ENCODE assay signal across 23 cellular contexts in genomic region chr10:75239391-75239790, GRCh38. TPM values are rescaled to one million over a fixed set of nuclear protein-coding genes. Genes with fewer than 3 reads are reported as not detected.
DNase-seq lines count a peak whose midpoint lies in the region; FAIRE-seq and TF ChIP-seq lines count a peak whose summit lies in the region.
"Had no signal": no experiment of that assay in that cellular context is flagged by ENCODE, and none has a peak within 500 bp of the region (broad histone marks: within the 10 kb centered on the region; RNA-seq: fewer than 3 reads in every experiment).

No MANE protein-coding gene starts in this region.

- intact Hi-C loops in posterior vena cava (cut with DNase I), result loop anchor here (1.0 to 5.0 kb wide), 2 partner anchors 38 to 52 kb away; no protein-coding TSS in a partner anchor

- no peaks in the 10 kb centered on the region for H3K9me3 ChIP-seq in H1 (ENCODE audit: insufficient read depth in 2 of 2, low read depth in 1 of 2, low read length in 1 of 2)
- H3K9me3 ChIP-seq: BE2C had no signal

- H3K27ac Mint-ChIP-seq in activated naive CD4-positive, alpha-beta T cell treated with anti-CD3 and anti-CD28 coated beads, Interleukin-2, amount 50 U/mL, for 24 hours, result peak overlapping the region; percentile 4
- no peak overlapping the region for H3K27ac Mint-ChIP-seq in activated naive CD4-positive, alpha-beta T cell treated with anti-CD3 and anti-CD28 coated beads, Interleukin-2, amount 10 ng/mL, durations not matched to agents 7 days and 5 days
- H3K27ac Mint-ChIP-seq: CD8-positive, alpha-beta T cell; HFFc6 had no signal

- no peak overlapping the region for H3K4me2 ChIP-seq in H1 (ENCODE audit: insufficient read depth in 1 of 2, low read depth in 2 of 2, low read length in 2 of 2)

- WGBS in H1 (ENCODE audit: extremely low coverage in 1 of 2, insufficient coverage in 1 of 2, insufficient read length in 1 of 2, insufficient replicate concordance in 2 of 2, low coverage in 1 of 2, low lambda C conversion rate in 2 of 2, missing lambda C conversion rate in 1 of 2), 2 experiments, result 88% methylated on average over 4 of the region's 4 CpGs; no CpG with 5 or more reads in 1 of the 2 experiments

- peaks cover 0 to 8% (median 2%) of the 10 kb centered on the region in 4 experiments; a peak in 4 of 7 replicates for H3K4me1 ChIP-seq in H1 (replicated peaks in 1 of 4; ENCODE audit: control insufficient read depth in 3 of 4, insufficient read depth in 4 of 4, low read length in 3 of 4)
- H3K4me1 ChIP-seq: BE2C had no signal

- FAIRE-seq in H1 (lab: Jason Lieb, UNC), result no peak
- FAIRE-seq: A204.1, D721Med, GM12892, GM19239, HepG2, HTR-8/SVneo had no signal

- no peak overlapping the region for H2BK20ac ChIP-seq in H1 (ENCODE audit: low read length)

- H3K4ac ChIP-seq in H1 (replicated peaks; ENCODE audit: insufficient read length, low read depth, low read length), result no peak overlapping the region

- no peak overlapping the region for H3K18ac ChIP-seq in H1 (ENCODE audit: extremely low read depth, low read length)

- POLR2A ChIA-PET in H1 (lab: Charles Lee; ENCODE audit: partially characterized antibody), result interaction anchor here (1.0 to 27.6 kb wide), 4 partner anchors 14 to 44 kb away, joined by 3 to 801 read pairs (median 4); partner anchors contain the start of gene VDAC2

- H2BK120ac ChIP-seq in H1 (replicated peaks; ENCODE audit: low read depth, low read length), result no peak overlapping the region

- H3K23me2 ChIP-seq in H1 (ENCODE audit: low read depth, low read length), result peaks cover 9% of the 10 kb centered on the region; the same call in 1 of the 2 replicates

- H3K27me3 Mint-ChIP-seq in activated naive CD4-positive, alpha-beta T cell treated with anti-CD3 and anti-CD28 coated beads, Interleukin-2, amount 50 U/mL, for 24 hours, result no peaks in the 10 kb centered on the region
- peaks cover 18% of the 10 kb centered on the region for H3K27me3 Mint-ChIP-seq in activated naive CD4-positive, alpha-beta T cell treated with anti-CD3 and anti-CD28 coated beads, Interleukin-2, amount 10 ng/mL, durations not matched to agents 7 days and 5 days

- no peak overlapping the region for H4K91ac ChIP-seq in H1 (replicated peaks; ENCODE audit: insufficient read length, low read length)

- no peak for TF ChIP-seq POLR2A in H1 (IDR thresholded peaks at IDR 0.05; ENCODE audit: control extremely low read depth in 1 of 2, low read depth in 2 of 2, low read length in 2 of 2)

- no peaks in the 10 kb centered on the region for H3K36me3 Mint-ChIP-seq in activated naive CD4-positive, alpha-beta T cell treated with anti-CD3 and anti-CD28 coated beads, Interleukin-2, amount 50 U/mL, for 24 hours
- H3K36me3 Mint-ChIP-seq in activated naive CD4-positive, alpha-beta T cell treated with anti-CD3 and anti-CD28 coated beads, Interleukin-2, amount 10 ng/mL, durations not matched to agents 7 days and 5 days, result no peaks in the 10 kb centered on the region
- H3K36me3 Mint-ChIP-seq: CD14-positive monocyte; CD8-positive, alpha-beta T cell had no signal

- H4K5ac ChIP-seq in H1 (ENCODE audit: insufficient read length, low read depth, low read length), result no peak overlapping the region

- no peak for DNase-seq in activated naive CD4-positive, alpha-beta T cell treated with anti-CD3 and anti-CD28 coated beads, Interleukin-2, amount 10 ng/mL, durations not matched to agents 7 days and 5 days
- DNase-seq in H1 (ENCODE audit: low read depth in 1 of 2, low spot score in 2 of 2) (no peak), posterior vena cava (ENCODE audit: low spot score) (peak; percentile 58), ureter (ENCODE audit: low spot score) (peak; percentile 35), DMS79 (lab: John Stamatoyannopoulos, UW) (no peak), cerebellar cortex (ENCODE audit: low spot score) (no peak), SK-N-DZ (ENCODE audit: low spot score) (no peak)
- DNase-seq: BE2C; CD8-positive, alpha-beta T cell; COR-L47; DMS153; DND-41; GDM1; HCEC 1CT; HFFc6 had no signal

- H4K8ac ChIP-seq in H1 (ENCODE audit: extremely low read depth, insufficient read depth, low read length), result no peak overlapping the region

- H3K36me3 ChIP-seq in H1 (ENCODE audit: control insufficient read depth in 2 of 4, insufficient read depth in 4 of 4, low read length in 3 of 4), result no peaks in the 10 kb centered on the region
- H3K36me3 ChIP-seq: BE2C had no signal

- H3K27me3 ChIP-seq in H1 (replicated peaks in 1 of 4; ENCODE audit: control insufficient read depth in 3 of 4, extremely low read depth in 1 of 4, insufficient read depth in 3 of 4, low read length in 3 of 4), result no peaks in the 10 kb centered on the region
- H3K27me3 ChIP-seq: BE2C had no signal

- H2BK15ac ChIP-seq in H1 (ENCODE audit: low read length), result no peak overlapping the region

- CTCF ChIA-PET in activated naive CD4-positive, alpha-beta T cell treated with anti-CD3 and anti-CD28 coated beads, Interleukin-2, amount 10 ng/mL, durations not matched to agents 7 days and 5 days (lab: Charles Lee), result interaction anchor here (1.3 kb wide), 1 partner anchor 219 kb away, joined by 3 read pairs; no protein-coding TSS in a partner anchor
- CTCF ChIA-PET in H1 (lab: Charles Lee; ENCODE audit: partially characterized antibody), result interaction anchor here (0.6 to 18.9 kb wide), 7 partner anchors 12 to 355 kb away, joined by 3 to 209 read pairs (median 3); no protein-coding TSS in a partner anchor

- H2AFZ ChIP-seq in H1 (ENCODE audit: low read length), result no peak overlapping the region

- no peak overlapping the region for H3K4me3 ChIP-seq in H1 (ENCODE audit: extremely low read depth in 1 of 4, insufficient read depth in 2 of 4, low read depth in 3 of 4, low read length in 4 of 4)

- H3K56ac ChIP-seq in H1 (replicated peaks; ENCODE audit: insufficient read length, low read depth, low read length), result no peak overlapping the region

- TF ChIP-seq RAD21 in H1 (IDR thresholded peaks at IDR 0.05 in 1 of 2, conservative IDR thresholded peaks at IDR 0.05 in 1 of 2; ENCODE audit: low read depth in 2 of 2, low read length in 2 of 2), result no peak

- no peak overlapping the region for H3K23ac ChIP-seq in H1 (ENCODE audit: insufficient read length)

- no peaks in the 10 kb centered on the region for H3K9me3 Mint-ChIP-seq in activated naive CD4-positive, alpha-beta T cell treated with anti-CD3 and anti-CD28 coated beads, Interleukin-2, amount 50 U/mL, for 24 hours
- no peaks in the 10 kb centered on the region for H3K9me3 Mint-ChIP-seq in activated naive CD4-positive, alpha-beta T cell treated with anti-CD3 and anti-CD28 coated beads, Interleukin-2, amount 10 ng/mL, durations not matched to agents 7 days and 5 days
- H3K9me3 Mint-ChIP-seq: CD14-positive monocyte; CD8-positive, alpha-beta T cell; HFFc6 had no signal

- H2BK12ac ChIP-seq in H1 (ENCODE audit: low read depth, low read length), result 0 out of 2 replicates have a peak overlapping the region, but pooled peaks have one; percentile 50

- H3K4me3 Mint-ChIP-seq in activated naive CD4-positive, alpha-beta T cell treated with anti-CD3 and anti-CD28 coated beads, Interleukin-2, amount 50 U/mL, for 24 hours, result no peak overlapping the region
- H3K4me3 Mint-ChIP-seq in activated naive CD4-positive, alpha-beta T cell treated with anti-CD3 and anti-CD28 coated beads, Interleukin-2, amount 10 ng/mL, durations not matched to agents 7 days and 5 days, result no peak overlapping the region
- H3K4me3 Mint-ChIP-seq: CD14-positive monocyte; CD8-positive, alpha-beta T cell; HFFc6 had no signal

- H3K9ac ChIP-seq in H1 (replicated peaks in 1 of 4; ENCODE audit: extremely low read depth in 1 of 4, low read depth in 3 of 4, low read length in 3 of 4), result no peak overlapping the region

- no peak for TF ChIP-seq CTCF in H1 (IDR thresholded peaks at IDR 0.05; ENCODE audit: control extremely low read depth in 1 of 3, insufficient read depth in 1 of 3, low read depth in 1 of 3, low read length in 3 of 3)

- peaks cover 8% of the 10 kb centered on the region for H3K4me1 Mint-ChIP-seq in activated naive CD4-positive, alpha-beta T cell treated with anti-CD3 and anti-CD28 coated beads, Interleukin-2, amount 50 U/mL, for 24 hours
- peaks cover 7% of the 10 kb centered on the region for H3K4me1 Mint-ChIP-seq in activated naive CD4-positive, alpha-beta T cell treated with anti-CD3 and anti-CD28 coated beads, Interleukin-2, amount 10 ng/mL, durations not matched to agents 7 days and 5 days

- no peak overlapping the region for H3K27ac ChIP-seq in H1 (ENCODE audit: low read depth, low read length)

- no peak overlapping the region for H3K14ac ChIP-seq in H1 (ENCODE audit: insufficient read length)

- no peaks in the 10 kb centered on the region for H3K79me2 ChIP-seq in H1 (ENCODE audit: control insufficient read depth in 1 of 2, insufficient read depth in 2 of 2, low read length in 2 of 2)

- H4K20me1 ChIP-seq in H1 (replicated peaks in 1 of 2; ENCODE audit: control insufficient read depth in 1 of 2, insufficient read depth in 2 of 2, low read length in 2 of 2), result no peaks in the 10 kb centered on the region

- H2AK5ac ChIP-seq in H1 (ENCODE audit: low read depth, low read length), result no peak overlapping the region

- TF ChIP-seq EP300 in H1 (IDR thresholded peaks at IDR 0.05; ENCODE audit: borderline replicate concordance in 1 of 2, low read depth in 2 of 2, low read length in 2 of 2), result no peak

- no peaks in the 10 kb centered on the region for H3K79me1 ChIP-seq in H1 (ENCODE audit: low read depth, low read length)

- H2BK5ac ChIP-seq in H1 (ENCODE audit: low read depth, low read length), result no peak overlapping the region

RNA-seq across cellular contexts. Expression of gene COMTD1, which starts 3.6 kb away (rescaled TPM):
- 31.9 and 32.5 TPM in 2 replicates for total RNA-seq in H1 (2021; fragmentation: NEBNext Ultra II Directional; extraction: Animal tissue kit (Norgen Biotek cat#: 25700))
- polyA plus RNA-seq in H1 (2011; rRNA removed), result 42.4 and 59.4 TPM in 2 replicates
- 39.1 TPM for polyA plus RNA-seq in H1 (2011; cell fraction: cytosol; rRNA removed)
- 70.0 TPM for polyA plus RNA-seq in H1 (2011; cell fraction: nucleus; rRNA removed)
- 26.0 to 34.8 TPM (median 30.2 TPM) in 4 replicates for polyA plus RNA-seq in H1 (2012, experiment 1 of 2)
- 26.7 TPM for polyA plus RNA-seq in H1 (2012, experiment 2 of 2)
- 46.2 TPM for polyA plus RNA-seq in H1 (2013, experiment 1 of 2)
- 41.3 TPM for polyA plus RNA-seq in H1 (2013, experiment 2 of 2)
- polyA minus RNA-seq in H1 (2011; rRNA and poly(A)+ RNA removed), result 2.0 and 2.8 TPM in 2 replicates
- 12.6 TPM for polyA minus RNA-seq in H1 (2011; cell fraction: cytosol; rRNA and poly(A)+ RNA removed)
- polyA minus RNA-seq in H1 (2011; cell fraction: nucleus; rRNA and poly(A)+ RNA removed), result 10.9 TPM
- total RNA-seq in posterior vena cava (10 to 100 TPM in 1 of 2 donors, 1 to 10 TPM in 1; 10.0 to 18.1 TPM), ureter (34.6 TPM)
- polyA plus RNA-seq in SK-N-DZ (2014; cell fraction: cytosol; rRNA removed), result 32.1 and 37.4 TPM in 2 replicates
- polyA plus RNA-seq in SK-N-DZ (2014; cell fraction: nucleus; rRNA removed), result 116 and 123 TPM in 2 replicates

RNA-seq across cellular contexts. Expression of gene VDAC2, which starts 28.8 kb away (rescaled TPM):
- total RNA-seq in H1 (2021; fragmentation: NEBNext Ultra II Directional; extraction: Animal tissue kit (Norgen Biotek cat#: 25700)), result 284 and 287 TPM in 2 replicates
- polyA plus RNA-seq in H1 (2011; rRNA removed), result 61.8 and 89.8 TPM in 2 replicates
- polyA plus RNA-seq in H1 (2011; cell fraction: cytosol; rRNA removed), result 96.8 TPM
- polyA plus RNA-seq in H1 (2011; cell fraction: nucleus; rRNA removed), result 39.8 TPM
- 219 to 342 TPM (median 230 TPM) in 4 replicates for polyA plus RNA-seq in H1 (2012, experiment 1 of 2)
- 112 TPM for polyA plus RNA-seq in H1 (2012, experiment 2 of 2)
- polyA plus RNA-seq in H1 (2013, experiment 1 of 2), result 194 TPM
- polyA plus RNA-seq in H1 (2013, experiment 2 of 2), result 189 TPM
- 57.0 and 61.8 TPM in 2 replicates for polyA minus RNA-seq in H1 (2011; rRNA and poly(A)+ RNA removed)
- polyA minus RNA-seq in H1 (2011; cell fraction: cytosol; rRNA and poly(A)+ RNA removed), result 80.7 TPM
- polyA minus RNA-seq in H1 (2011; cell fraction: nucleus; rRNA and poly(A)+ RNA removed), result 72.0 TPM
- total RNA-seq in posterior vena cava (100 to 1,000 TPM; 115 to 146 TPM), ureter (124 TPM)
- 283 and 329 TPM in 2 replicates for polyA plus RNA-seq in SK-N-DZ (2014; cell fraction: cytosol; rRNA removed)
- polyA plus RNA-seq in SK-N-DZ (2014; cell fraction: nucleus; rRNA removed), result 217 and 226 TPM in 2 replicates

Comparison
In these comparisons a context has a peak if more than half of its experiments do, and no peak if none do; other contexts are left out.
1. DNase-seq: peak in posterior vena cava (single experiment) and ureter (single experiment); none in activated naive CD4-positive, alpha-beta T cell treated with anti-CD3 and anti-CD28 coated beads, Interleukin-2, amount 10 ng/mL, durations not matched to agents 7 days and 5 days (single experiment), H1 (0 of 2), DMS79 (single experiment), cerebellar cortex (single experiment) and SK-N-DZ (single experiment).